Comparison of ENCODE assay signal across 9 cellular contexts in genomic region chr3:10247679-10248183, GRCh38. TPM values are rescaled to one million over a fixed set of nuclear protein-coding genes. Genes with fewer than 3 reads are reported as not detected.
DNase-seq lines count a peak whose midpoint lies in the region; ATAC-seq and TF ChIP-seq lines count a peak whose summit lies in the region.
"Had no signal": no experiment of that assay in that cellular context is flagged by ENCODE, and none has a peak within 500 bp of the region (broad histone marks: within the 10 kb centered on the region; RNA-seq: fewer than 3 reads in every experiment).

No MANE protein-coding gene starts in this region.

- H3K9me3 ChIP-seq in BLaER1 treated with 17β-estradiol and CSF1 and Interleukin-3, amounts not matched to agents 10 nM and 100 nM (replicated peaks in 1 of 11): peaks cover 25 to 51% (median 33%) of the 10 kb centered on the region in 11 experiments
- H3K9me3 ChIP-seq in Loucy (ENCODE audit: insufficient read depth, low read depth, low read length): no peaks in the 10 kb centered on the region
- H3K9me3 ChIP-seq in duodenal mucosa (ENCODE audit: control insufficient read depth in 1 of 2, low read length in 2 of 2): peaks cover 12 to 15% of the 10 kb centered on the region in 2 donors
- no peaks in the 10 kb centered on the region for H3K9me3 ChIP-seq in neural progenitor cell (ENCODE audit: low read depth)

- H3K79me2 ChIP-seq in Loucy (ENCODE audit: insufficient read depth, low read length) (peaks cover 43% of the 10 kb centered on the region), neural progenitor cell (ENCODE audit: low read depth) (peaks cover 36% of the 10 kb centered on the region)

- H3K4me1 Mint-ChIP-seq in neural progenitor cell: peaks cover 27% of the 10 kb centered on the region

- H2AFZ ChIP-seq in Loucy (ENCODE audit: low read length): peak overlapping the region; percentile 81
- no peak overlapping the region for H2AFZ ChIP-seq in neural progenitor cell (replicated peaks)

- no peak for ATAC-seq in HG02642 (IDR thresholded peaks at IDR 0.05; ENCODE audit: poor library complexity, unreplicated experiment)
- ATAC-seq in HG02798 (IDR thresholded peaks at IDR 0.05; ENCODE audit: poor library complexity, unreplicated experiment): no peak
- ATAC-seq in HG03520 (IDR thresholded peaks at IDR 0.05; ENCODE audit: unreplicated experiment): no peak

- peak overlapping the region; percentile 86 to 98 (median 95) for H3K27ac ChIP-seq in BLaER1 treated with 17β-estradiol and CSF1 and Interleukin-3, amounts not matched to agents 10 nM and 100 nM
- H3K27ac ChIP-seq in duodenal mucosa (ENCODE audit: low read depth, low read length): peak overlapping the region; percentile 1
- H3K27ac ChIP-seq in neural progenitor cell: no peak overlapping the region

- H3K9me3 Mint-ChIP-seq in neural progenitor cell: peaks cover 20% of the 10 kb centered on the region

- TF ChIP-seq CTCF in Loucy (conservative IDR thresholded peaks at IDR 0.05; ENCODE audit: low read length) (no peak), neural progenitor cell (IDR thresholded peaks at IDR 0.05) (no peak)

- peak overlapping the region; percentile 92 to 97 (median 95); a peak in 21 of 22 replicates for H3K9ac ChIP-seq in BLaER1 treated with 17β-estradiol and CSF1 and Interleukin-3, amounts not matched to agents 10 nM and 100 nM
- H3K9ac ChIP-seq in Loucy (ENCODE audit: low read depth, low read length, poor library complexity, severe bottlenecking) (peak overlapping the region; percentile 97), duodenal mucosa (ENCODE audit: low read depth in 1 of 2, low read length in 2 of 2) (peak overlapping the region in 1 of 2 donors; percentile 63), neural progenitor cell (no peak overlapping the region)

- peaks cover 9% of the 10 kb centered on the region for H3K36me3 Mint-ChIP-seq in neural progenitor cell

- H3K4me3 ChIP-seq in BLaER1 treated with 17β-estradiol and CSF1 and Interleukin-3, amounts not matched to agents 10 nM and 100 nM: peak overlapping the region; percentile 80 to 92 (median 86)
- peak overlapping the region; percentile 99 for H3K4me3 ChIP-seq in Loucy (ENCODE audit: low read length, poor library complexity, severe bottlenecking)
- H3K4me3 ChIP-seq in duodenal mucosa (ENCODE audit: low read depth in 1 of 2, low read length in 2 of 2): peak overlapping the region; percentile 90 to 97
- peak overlapping the region; percentile 73 for H3K4me3 ChIP-seq in neural progenitor cell

- H3F3A ChIP-seq in Loucy (ENCODE audit: low read depth) (no peaks in the 10 kb centered on the region), neural progenitor cell (ENCODE audit: low read depth) (peaks cover 7% of the 10 kb centered on the region)

- DNase-seq in neural progenitor cell (ENCODE audit: low spot score) (no peak), NCI-H524 (lab: John Stamatoyannopoulos, UW) (no peak)

- peaks cover 18 to 70% (median 52%) of the 10 kb centered on the region in 11 experiments for H3K36me3 ChIP-seq in BLaER1 treated with 17β-estradiol and CSF1 and Interleukin-3, amounts not matched to agents 10 nM and 100 nM
- H3K36me3 ChIP-seq in Loucy (ENCODE audit: insufficient read depth, low read length) (no peaks in the 10 kb centered on the region), duodenal mucosa (ENCODE audit: control insufficient read depth in 1 of 2, insufficient read depth in 2 of 2, low read length in 2 of 2) (peaks cover 4 to 6% of the 10 kb centered on the region in 2 donors), neural progenitor cell (no peaks in the 10 kb centered on the region)

- peaks cover 31 to 56% (median 44%) of the 10 kb centered on the region in 10 experiments for H3K4me1 ChIP-seq in BLaER1 treated with 17β-estradiol and CSF1 and Interleukin-3, amounts not matched to agents 10 nM and 100 nM
- H3K4me1 ChIP-seq in Loucy (ENCODE audit: insufficient read depth, low read length, poor library complexity, severe bottlenecking) (peaks cover 31% of the 10 kb centered on the region), duodenal mucosa (ENCODE audit: control insufficient read depth in 1 of 2, insufficient read depth in 2 of 2, low read length in 2 of 2) (peaks cover 19 to 23% of the 10 kb centered on the region in 2 donors), neural progenitor cell (peaks cover 14% of the 10 kb centered on the region)

- no peaks in the 10 kb centered on the region for H3K9me2 ChIP-seq in Loucy (replicated peaks; ENCODE audit: low read depth, low read length)

- H4K20me1 ChIP-seq in BLaER1 treated with 17β-estradiol and CSF1 and Interleukin-3, amounts not matched to agents 10 nM and 100 nM: peaks cover 27 to 39% (median 37%) of the 10 kb centered on the region in 11 experiments; a peak in 20 of 22 replicates
- peaks cover 28% of the 10 kb centered on the region for H4K20me1 ChIP-seq in Loucy (ENCODE audit: insufficient read depth, low read length, poor library complexity, severe bottlenecking)
- no peaks in the 10 kb centered on the region for H4K20me1 ChIP-seq in neural progenitor cell (ENCODE audit: low read depth)

- peak overlapping the region; percentile 25 for H3K27ac Mint-ChIP-seq in neural progenitor cell

- H3K27me3 ChIP-seq in BLaER1 treated with 17β-estradiol and CSF1 and Interleukin-3, amounts not matched to agents 10 nM and 100 nM: no peaks in the 10 kb centered on the region
- H3K27me3 ChIP-seq in Loucy (ENCODE audit: insufficient read depth, low read length, poor library complexity, severe bottlenecking) (no peaks in the 10 kb centered on the region), duodenal mucosa (ENCODE audit: control insufficient read depth in 1 of 2, insufficient read depth in 2 of 2, low read length in 2 of 2) (no peaks in the 10 kb centered on the region), neural progenitor cell (no peaks in the 10 kb centered on the region)

- H3K4me3 Mint-ChIP-seq in neural progenitor cell: peak overlapping the region; percentile 83

- peaks cover 6% of the 10 kb centered on the region for H3K27me3 Mint-ChIP-seq in neural progenitor cell (ENCODE audit: insufficient read depth, low read depth)

- H3K4me2 ChIP-seq in BLaER1 treated with 17β-estradiol and CSF1 and Interleukin-3, amounts not matched to agents 10 nM and 100 nM: peak overlapping the region; percentile 75 to 98 (median 94)
- H3K4me2 ChIP-seq in Loucy (ENCODE audit: low read depth, low read length, poor library complexity, severe bottlenecking) (peak overlapping the region; percentile 96), neural progenitor cell (peak overlapping the region; percentile 41)

RNA-seq across cellular contexts. Expression of gene TATDN2, which starts 0.5 kb away (rescaled TPM):
- total RNA-seq in neural progenitor cell (ENCODE audit: low replicate concordance): 11.7 and 14.9 TPM in 2 replicates

RNA-seq across cellular contexts. Expression of gene GHRL, which starts 45.0 kb away (rescaled TPM):
- total RNA-seq in neural progenitor cell (ENCODE audit: low replicate concordance): not detected in 2 replicates
- total RNA-seq: glomerular endothelial cell had no signal

Comparison
In these comparisons a context has a peak if more than half of its experiments do, and no peak if none do; other contexts are left out.
1. H3K4me2 ChIP-seq: peak in every context shown above with its lines; median percentile 96 in Loucy; 94 in BLaER1 treated with 17β-estradiol and CSF1 and Interleukin-3, amounts not matched to agents 10 nM and 100 nM; 41 in neural progenitor cell.